Comparison of ENCODE assay signal across 1 cellular context in the genomic region with DNA sequence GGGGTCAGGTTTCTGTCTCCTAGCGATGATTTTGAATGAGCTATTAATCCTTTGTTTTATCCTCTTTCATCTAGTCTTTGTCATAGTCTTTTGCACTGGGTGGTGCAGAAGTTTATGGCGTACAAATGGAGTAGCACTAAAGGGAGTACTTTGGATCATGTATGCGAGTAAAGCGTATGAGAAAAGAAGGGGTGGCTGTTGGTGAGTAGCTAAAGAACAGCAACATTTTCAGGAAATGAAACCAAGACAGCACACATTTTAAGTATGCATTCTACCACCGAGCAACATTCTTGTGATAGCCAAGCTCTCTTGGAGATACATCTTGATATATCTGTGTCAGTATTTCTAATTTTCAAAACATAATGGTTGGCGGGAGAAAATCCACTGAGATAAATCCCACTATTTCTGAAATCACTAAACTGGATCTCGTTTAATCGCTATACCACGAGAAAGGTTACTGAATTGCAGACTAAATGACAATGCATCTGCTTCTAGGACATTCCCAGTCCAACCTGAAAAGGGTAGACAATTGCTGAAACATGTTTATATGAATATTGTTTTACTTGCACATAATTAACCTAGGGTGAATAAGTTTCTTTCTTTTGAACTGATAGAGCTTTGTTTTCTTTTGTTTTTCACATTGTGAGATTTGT.
TF ChIP-seq lines count a peak whose summit lies in the region.

No MANE protein-coding gene starts in this region.

TF ChIP-seq in GM23338, 12 proteins besides CTCF, POLR2A, EP300 and RAD21 (continued from another document):
- TF ChIP-seq, protein P1, sequence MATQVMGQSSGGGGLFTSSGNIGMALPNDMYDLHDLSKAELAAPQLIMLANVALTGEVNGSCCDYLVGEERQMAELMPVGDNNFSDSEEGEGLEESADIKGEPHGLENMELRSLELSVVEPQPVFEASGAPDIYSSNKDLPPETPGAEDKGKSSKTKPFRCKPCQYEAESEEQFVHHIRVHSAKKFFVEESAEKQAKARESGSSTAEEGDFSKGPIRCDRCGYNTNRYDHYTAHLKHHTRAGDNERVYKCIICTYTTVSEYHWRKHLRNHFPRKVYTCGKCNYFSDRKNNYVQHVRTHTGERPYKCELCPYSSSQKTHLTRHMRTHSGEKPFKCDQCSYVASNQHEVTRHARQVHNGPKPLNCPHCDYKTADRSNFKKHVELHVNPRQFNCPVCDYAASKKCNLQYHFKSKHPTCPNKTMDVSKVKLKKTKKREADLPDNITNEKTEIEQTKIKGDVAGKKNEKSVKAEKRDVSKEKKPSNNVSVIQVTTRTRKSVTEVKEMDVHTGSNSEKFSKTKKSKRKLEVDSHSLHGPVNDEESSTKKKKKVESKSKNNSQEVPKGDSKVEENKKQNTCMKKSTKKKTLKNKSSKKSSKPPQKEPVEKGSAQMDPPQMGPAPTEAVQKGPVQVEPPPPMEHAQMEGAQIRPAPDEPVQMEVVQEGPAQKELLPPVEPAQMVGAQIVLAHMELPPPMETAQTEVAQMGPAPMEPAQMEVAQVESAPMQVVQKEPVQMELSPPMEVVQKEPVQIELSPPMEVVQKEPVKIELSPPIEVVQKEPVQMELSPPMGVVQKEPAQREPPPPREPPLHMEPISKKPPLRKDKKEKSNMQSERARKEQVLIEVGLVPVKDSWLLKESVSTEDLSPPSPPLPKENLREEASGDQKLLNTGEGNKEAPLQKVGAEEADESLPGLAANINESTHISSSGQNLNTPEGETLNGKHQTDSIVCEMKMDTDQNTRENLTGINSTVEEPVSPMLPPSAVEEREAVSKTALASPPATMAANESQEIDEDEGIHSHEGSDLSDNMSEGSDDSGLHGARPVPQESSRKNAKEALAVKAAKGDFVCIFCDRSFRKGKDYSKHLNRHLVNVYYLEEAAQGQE (IDR thresholded peaks at IDR 0.05; ENCODE audit: unreplicated experiment): no peak
- no peak for TF ChIP-seq ZNF114 (CRISPR knock-in tag; IDR thresholded peaks at IDR 0.05)
- TF ChIP-seq, protein P2, sequence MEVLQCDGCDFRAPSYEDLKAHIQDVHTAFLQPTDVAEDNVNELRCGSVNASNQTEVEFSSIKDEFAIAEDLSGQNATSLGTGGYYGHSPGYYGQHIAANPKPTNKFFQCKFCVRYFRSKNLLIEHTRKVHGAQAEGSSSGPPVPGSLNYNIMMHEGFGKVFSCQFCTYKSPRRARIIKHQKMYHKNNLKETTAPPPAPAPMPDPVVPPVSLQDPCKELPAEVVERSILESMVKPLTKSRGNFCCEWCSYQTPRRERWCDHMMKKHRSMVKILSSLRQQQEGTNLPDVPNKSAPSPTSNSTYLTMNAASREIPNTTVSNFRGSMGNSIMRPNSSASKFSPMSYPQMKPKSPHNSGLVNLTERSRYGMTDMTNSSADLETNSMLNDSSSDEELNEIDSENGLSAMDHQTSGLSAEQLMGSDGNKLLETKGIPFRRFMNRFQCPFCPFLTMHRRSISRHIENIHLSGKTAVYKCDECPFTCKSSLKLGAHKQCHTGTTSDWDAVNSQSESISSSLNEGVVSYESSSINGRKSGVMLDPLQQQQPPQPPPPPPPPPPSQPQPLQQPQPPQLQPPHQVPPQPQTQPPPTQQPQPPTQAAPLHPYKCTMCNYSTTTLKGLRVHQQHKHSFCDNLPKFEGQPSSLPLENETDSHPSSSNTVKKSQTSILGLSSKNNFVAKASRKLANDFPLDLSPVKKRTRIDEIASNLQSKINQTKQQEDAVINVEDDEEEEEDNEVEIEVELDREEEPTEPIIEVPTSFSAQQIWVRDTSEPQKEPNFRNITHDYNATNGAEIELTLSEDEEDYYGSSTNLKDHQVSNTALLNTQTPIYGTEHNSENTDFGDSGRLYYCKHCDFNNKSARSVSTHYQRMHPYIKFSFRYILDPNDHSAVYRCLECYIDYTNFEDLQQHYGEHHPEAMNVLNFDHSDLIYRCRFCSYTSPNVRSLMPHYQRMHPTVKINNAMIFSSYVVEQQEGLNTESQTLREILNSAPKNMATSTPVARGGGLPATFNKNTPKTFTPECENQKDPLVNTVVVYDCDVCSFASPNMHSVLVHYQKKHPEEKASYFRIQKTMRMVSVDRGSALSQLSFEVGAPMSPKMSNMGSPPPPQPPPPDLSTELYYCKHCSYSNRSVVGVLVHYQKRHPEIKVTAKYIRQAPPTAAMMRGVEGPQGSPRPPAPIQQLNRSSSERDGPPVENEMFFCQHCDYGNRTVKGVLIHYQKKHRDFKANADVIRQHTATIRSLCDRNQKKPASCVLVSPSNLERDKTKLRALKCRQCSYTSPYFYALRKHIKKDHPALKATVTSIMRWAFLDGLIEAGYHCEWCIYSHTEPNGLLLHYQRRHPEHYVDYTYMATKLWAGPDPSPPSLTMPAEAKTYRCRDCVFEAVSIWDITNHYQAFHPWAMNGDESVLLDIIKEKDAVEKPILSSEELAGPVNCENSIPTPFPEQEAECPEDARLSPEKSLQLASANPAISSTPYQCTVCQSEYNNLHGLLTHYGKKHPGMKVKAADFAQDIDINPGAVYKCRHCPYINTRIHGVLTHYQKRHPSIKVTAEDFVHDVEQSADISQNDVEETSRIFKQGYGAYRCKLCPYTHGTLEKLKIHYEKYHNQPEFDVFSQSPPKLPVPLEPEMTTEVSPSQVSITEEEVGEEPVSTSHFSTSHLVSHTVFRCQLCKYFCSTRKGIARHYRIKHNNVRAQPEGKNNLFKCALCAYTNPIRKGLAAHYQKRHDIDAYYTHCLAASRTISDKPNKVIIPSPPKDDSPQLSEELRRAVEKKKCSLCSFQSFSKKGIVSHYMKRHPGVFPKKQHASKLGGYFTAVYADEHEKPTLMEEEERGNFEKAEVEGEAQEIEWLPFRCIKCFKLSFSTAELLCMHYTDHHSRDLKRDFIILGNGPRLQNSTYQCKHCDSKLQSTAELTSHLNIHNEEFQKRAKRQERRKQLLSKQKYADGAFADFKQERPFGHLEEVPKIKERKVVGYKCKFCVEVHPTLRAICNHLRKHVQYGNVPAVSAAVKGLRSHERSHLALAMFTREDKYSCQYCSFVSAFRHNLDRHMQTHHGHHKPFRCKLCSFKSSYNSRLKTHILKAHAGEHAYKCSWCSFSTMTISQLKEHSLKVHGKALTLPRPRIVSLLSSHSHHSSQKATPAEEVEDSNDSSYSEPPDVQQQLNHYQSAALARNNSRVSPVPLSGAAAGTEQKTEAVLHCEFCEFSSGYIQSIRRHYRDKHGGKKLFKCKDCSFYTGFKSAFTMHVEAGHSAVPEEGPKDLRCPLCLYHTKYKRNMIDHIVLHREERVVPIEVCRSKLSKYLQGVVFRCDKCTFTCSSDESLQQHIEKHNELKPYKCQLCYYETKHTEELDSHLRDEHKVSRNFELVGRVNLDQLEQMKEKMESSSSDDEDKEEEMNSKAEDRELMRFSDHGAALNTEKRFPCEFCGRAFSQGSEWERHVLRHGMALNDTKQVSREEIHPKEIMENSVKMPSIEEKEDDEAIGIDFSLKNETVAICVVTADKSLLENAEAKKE (CRISPR knock-in tag; IDR thresholded peaks at IDR 0.05): no peak
